In the genomic region with DNA sequence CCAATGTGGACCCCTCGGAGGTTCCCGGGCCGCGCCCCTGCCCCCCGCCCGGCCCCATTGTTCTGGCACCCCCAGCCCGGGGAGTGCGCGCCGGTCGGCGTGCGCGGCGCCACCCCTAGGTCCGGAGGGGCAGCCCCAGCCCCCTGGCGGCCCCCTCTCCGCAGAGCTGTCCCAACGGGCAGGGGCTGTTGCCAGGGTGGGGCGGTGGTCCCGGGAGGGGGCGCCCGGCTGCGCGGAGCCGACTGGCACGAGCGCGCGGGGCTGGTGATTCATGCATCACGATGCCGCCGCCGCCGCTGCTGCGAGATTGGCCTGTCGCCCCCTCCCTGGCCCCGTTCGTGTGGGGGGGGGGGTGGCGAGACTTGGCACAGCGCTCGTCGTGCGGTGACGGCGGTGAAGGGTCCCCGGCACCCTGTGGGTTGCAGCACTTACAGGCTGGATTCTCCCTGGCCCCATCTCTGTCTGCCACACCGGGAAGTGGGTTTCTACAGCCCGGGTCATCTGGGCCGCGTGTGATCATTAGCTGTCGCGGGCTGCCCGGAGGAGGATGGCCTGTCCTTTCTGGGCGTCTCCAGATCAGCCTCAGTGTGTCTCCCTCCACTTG, we compare ENCODE assay signal across 8 cellular contexts. TPM values are rescaled to one million over a fixed set of nuclear protein-coding genes. Genes with fewer than 3 reads are reported as not detected.
DNase-seq lines count a peak whose midpoint lies in the region; ATAC-seq and TF ChIP-seq lines count a peak whose summit lies in the region.

No MANE protein-coding gene starts in this region.

- peak overlapping the region; percentile 92 for H3K4me3 ChIP-seq in epithelial cell of proximal tubule (ENCODE audit: low read depth, low read length)
- H3K4me3 ChIP-seq in neuronal stem cell (ENCODE audit: low read length in 2 of 2): peak overlapping the region; percentile 59 to 82
- H3K4me3 ChIP-seq in upper lobe of left lung: peak overlapping the region; percentile 35 to 58 (median 51)

- TF ChIP-seq CTCF in epithelial cell of proximal tubule (conservative IDR thresholded peaks at IDR 0.05; ENCODE audit: low read depth, low read length): no peak
- TF ChIP-seq CTCF in upper lobe of left lung (IDR thresholded peaks at IDR 0.05): no peak

- H4K91ac ChIP-seq in neuronal stem cell (ENCODE audit: low read depth, low read length, poor library complexity): no peak overlapping the region

- peak overlapping the region; percentile 82 for H2AFZ ChIP-seq in neuronal stem cell (ENCODE audit: low read length)

- peak overlapping the region; percentile 92 for H3K14ac ChIP-seq in neuronal stem cell (ENCODE audit: low read length)

- H3K27ac ChIP-seq in neuronal stem cell (replicated peaks; ENCODE audit: low read length): no peak overlapping the region
- peak overlapping the region in 1 of 4 donors; percentile 68 for H3K27ac ChIP-seq in upper lobe of left lung

- no peak overlapping the region for H4K8ac ChIP-seq in neuronal stem cell (ENCODE audit: low read depth, low read length)

- peak overlapping the region; percentile 29 for H3K23ac ChIP-seq in neuronal stem cell (ENCODE audit: low read depth, low read length, poor library complexity)

- peak overlapping the region; percentile 99 for H3K4me2 ChIP-seq in neuronal stem cell (ENCODE audit: insufficient read depth, low read length, poor library complexity, severe bottlenecking)

- no peak overlapping the region for H2BK120ac ChIP-seq in neuronal stem cell (ENCODE audit: low read depth, low read length)

- peak overlapping the region; percentile 32 for H2BK15ac ChIP-seq in neuronal stem cell (ENCODE audit: low read length)

- no peak overlapping the region for H2BK12ac ChIP-seq in neuronal stem cell (ENCODE audit: low read length)

- peaks cover 0 to 15% (median 0%) of the 10 kb centered on the region in 3 experiments for H3K27me3 ChIP-seq in neuronal stem cell (ENCODE audit: control insufficient read depth in 3 of 3, insufficient read depth in 3 of 3, low read depth in 1 of 3, low read length in 3 of 3)
- peaks cover 0 to 5% (median 4%) of the 10 kb centered on the region in 4 donors for H3K27me3 ChIP-seq in upper lobe of left lung

- H3K9me3 ChIP-seq in neuronal stem cell (replicated peaks in 1 of 2; ENCODE audit: control insufficient read depth in 2 of 2, insufficient read depth in 1 of 2, low read depth in 1 of 2, low read length in 2 of 2): peaks cover 0 to 2% of the 10 kb centered on the region in 2 donors
- no peaks in the 10 kb centered on the region for H3K9me3 ChIP-seq in upper lobe of left lung

- H3K4ac ChIP-seq in neuronal stem cell (ENCODE audit: low read length): peak overlapping the region; percentile 91

- no peak overlapping the region for H2BK5ac ChIP-seq in neuronal stem cell (ENCODE audit: low read length)

- peak overlapping the region; percentile 92 for H3K18ac ChIP-seq in neuronal stem cell (ENCODE audit: low read length)

- no CpG with 5 or more reads among the region's 55 CpGs for WGBS in neuronal stem cell (ENCODE audit: extremely low coverage in 2 of 2, insufficient read length in 2 of 2, insufficient replicate concordance in 1 of 2), 2 donors
- 20 to 25% methylated on average over 5 to 9 of the region's 55 CpGs for WGBS in upper lobe of left lung, 2 donors

- TF ChIP-seq EP300 in upper lobe of left lung (IDR thresholded peaks at IDR 0.05): no peak

- H3K9ac ChIP-seq in neuronal stem cell (ENCODE audit: low read depth, low read length, poor library complexity): peak overlapping the region; percentile 91

- H3K36me3 ChIP-seq in neuronal stem cell (replicated peaks in 1 of 2; ENCODE audit: control insufficient read depth in 2 of 2, insufficient read depth in 2 of 2, low read length in 2 of 2): peaks cover 3 to 6% of the 10 kb centered on the region in 2 donors
- no peaks in the 10 kb centered on the region for H3K36me3 ChIP-seq in upper lobe of left lung

- peak in 1 of 2 donors; percentile 30 for ATAC-seq in upper lobe of left lung (ENCODE audit: low FRiP score in 2 of 2)

- peaks cover 18% of the 10 kb centered on the region for H3K79me1 ChIP-seq in neuronal stem cell (ENCODE audit: low read depth, low read length)

- DNase-seq in NCI-H748 (lab: John Stamatoyannopoulos, UW; ENCODE audit: unreplicated experiment) (peak; percentile 39), NCI-H748 treated with DMSO at 0.1 percent for 48 hours (lab: John Stamatoyannopoulos, UW) (no peak), epithelial cell of proximal tubule (ENCODE audit: low read depth) (no peak), neuronal stem cell (ENCODE audit: low spot score) (no peak), upper lobe of left lung (peak in 1 of 2 donors; percentile 87), NCI-H187 (lab: John Stamatoyannopoulos, UW) (no peak), NCI-H2029 (lab: John Stamatoyannopoulos, UW) (no peak)
- peak; percentile 74 for DNase-seq in activated CD8-positive, alpha-beta memory T cell treated with anti-CD3 and anti-CD28 coated beads, Interleukin-2, amount 50 U/mL, for 4 hours

- TF ChIP-seq POLR2A in upper lobe of left lung (IDR thresholded peaks at IDR 0.05): no peak

- peaks cover 10 to 26% of the 10 kb centered on the region in 2 donors for H3K4me1 ChIP-seq in neuronal stem cell (ENCODE audit: control insufficient read depth in 2 of 2, insufficient read depth in 1 of 2, low read depth in 1 of 2, low read length in 2 of 2)
- H3K4me1 ChIP-seq in upper lobe of left lung: peaks cover 12 to 20% (median 15%) of the 10 kb centered on the region in 4 donors

- H2AK5ac ChIP-seq in neuronal stem cell (ENCODE audit: low read depth, low read length): peak overlapping the region; percentile 94

RNA-seq across cellular contexts. Expression of gene NCS1, which starts 0.8 kb away (rescaled TPM):
- total RNA-seq in epithelial cell of proximal tubule: 48.8 and 77.7 TPM in 2 replicates
- polyA plus RNA-seq in neuronal stem cell (2013, experiment 1 of 2): 36.7 TPM
- polyA plus RNA-seq in neuronal stem cell (2013, experiment 2 of 2): 36.1 TPM
- 1 to 10 TPM; 2.7 to 10.0 (median 3.9) TPM for total RNA-seq in upper lobe of left lung

Comparison
In these comparisons a context has a peak if more than half of its experiments do, and no peak if none do; other contexts are left out.
1. DNase-seq: peak in NCI-H748 (single experiment) and activated CD8-positive, alpha-beta memory T cell treated with anti-CD3 and anti-CD28 coated beads, Interleukin-2, amount 50 U/mL, for 4 hours (single experiment); none in NCI-H748 treated with DMSO at 0.1 percent for 48 hours (single experiment), epithelial cell of proximal tubule (single experiment), neuronal stem cell (single experiment), NCI-H187 (0 of 2) and NCI-H2029 (single experiment).
2. Peak in every context shown above with its lines, with median percentiles within 50 percentile points of each other: H3K4me3 ChIP-seq.